ENCODE assay signal across 11 cellular contexts in the genomic region with DNA sequence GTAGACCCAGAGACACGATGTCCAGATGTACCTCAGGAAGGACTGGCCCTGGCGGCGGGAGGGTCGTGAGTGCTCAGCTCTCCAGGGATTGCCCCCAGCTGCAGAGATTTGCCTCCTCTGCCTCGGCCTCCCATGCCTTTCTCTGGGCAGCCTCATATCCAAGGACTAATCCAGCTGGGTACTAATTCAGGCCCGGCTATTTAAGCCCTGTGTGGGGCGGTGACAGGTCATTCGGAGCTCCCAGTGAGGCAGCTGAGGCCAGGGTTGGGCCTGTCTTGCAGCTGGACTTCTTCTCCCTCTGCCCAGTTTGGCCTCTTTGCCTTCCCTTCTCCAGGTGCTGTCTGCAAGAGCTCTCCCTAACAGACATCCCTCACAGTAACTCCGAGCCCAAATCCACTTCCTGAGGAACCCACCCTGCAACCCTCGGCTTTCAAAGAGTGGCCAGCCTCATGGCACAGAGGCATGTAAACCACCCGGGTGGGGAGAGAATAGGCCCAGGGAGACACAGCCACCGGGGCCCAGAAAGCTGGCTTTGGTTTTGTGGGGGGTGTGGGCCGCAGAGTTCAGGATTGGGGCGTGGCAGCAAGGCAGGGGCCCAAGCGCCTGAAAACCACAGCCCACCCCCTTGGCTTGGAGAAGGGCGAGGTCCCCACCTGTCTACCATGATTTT.
DNase-seq lines count a peak whose midpoint lies in the region; ATAC-seq and TF ChIP-seq lines count a peak whose summit lies in the region.
"Had no signal": no experiment of that assay in that cellular context is flagged by ENCODE, and none has a peak within 500 bp of the region (broad histone marks: within the 10 kb centered on the region; RNA-seq: fewer than 3 reads in every experiment).

No MANE protein-coding gene starts in this region.

- H3K27ac Mint-ChIP-seq in activated CD4-positive, alpha-beta T cell treated with anti-CD3 and anti-CD28 coated beads, Interleukin-2, amount 10 ng/mL, durations not matched to agents 24 days and 14 days = peak overlapping the region; percentile 90
- H3K27ac Mint-ChIP-seq in central memory CD8-positive, alpha-beta T cell (ENCODE audit: low read depth) = peak overlapping the region; percentile 68

- H3K36me3 ChIP-seq in PC-3 (ENCODE audit: low read depth, low read length) (no peaks in the 10 kb centered on the region), skeletal muscle satellite cell (ENCODE audit: insufficient read depth, low read length) (no peaks in the 10 kb centered on the region), left ventricle myocardium inferior (no peaks in the 10 kb centered on the region)
- H3K36me3 ChIP-seq: tibial nerve had no signal

- H3K27ac ChIP-seq in PC-3 (ENCODE audit: low read length) (peak overlapping the region; percentile 87), left ventricle myocardium inferior (replicated peaks) (no peak overlapping the region)

- H3K4me1 Mint-ChIP-seq in activated CD4-positive, alpha-beta T cell treated with anti-CD3 and anti-CD28 coated beads, Interleukin-2, amount 10 ng/mL, durations not matched to agents 24 days and 14 days = peaks cover 48% of the 10 kb centered on the region
- H3K4me1 Mint-ChIP-seq in central memory CD8-positive, alpha-beta T cell = peaks cover 33% of the 10 kb centered on the region

- H3K4me2 ChIP-seq in PC-3 (ENCODE audit: low read length) (peak overlapping the region; percentile 75), skeletal muscle satellite cell (ENCODE audit: low read length) (peak overlapping the region; percentile 20)

- H3K27me3 ChIP-seq in PC-3 (ENCODE audit: low read length) (no peaks in the 10 kb centered on the region), skeletal muscle satellite cell (ENCODE audit: control insufficient read depth, insufficient read depth, low read length) (peaks cover 17% of the 10 kb centered on the region), left ventricle myocardium inferior (ENCODE audit: low read depth) (no peaks in the 10 kb centered on the region)
- H3K27me3 ChIP-seq: tibial nerve had no signal

- peaks cover 17% of the 10 kb centered on the region for H3K36me3 Mint-ChIP-seq in activated CD4-positive, alpha-beta T cell treated with anti-CD3 and anti-CD28 coated beads, Interleukin-2, amount 10 ng/mL, durations not matched to agents 24 days and 14 days (ENCODE audit: low read depth)
- H3K36me3 Mint-ChIP-seq in central memory CD8-positive, alpha-beta T cell (ENCODE audit: insufficient read depth) = no peaks in the 10 kb centered on the region

- no peak overlapping the region for H2AFZ ChIP-seq in PC-3 (ENCODE audit: low read length)

- H3K4me3 ChIP-seq in PC-3 (ENCODE audit: low read length) (no peak overlapping the region), skeletal muscle satellite cell (ENCODE audit: low read length) (no peak overlapping the region), left ventricle myocardium inferior (no peak overlapping the region)
- H3K4me3 ChIP-seq: tibial nerve had no signal

- H3K4me3 Mint-ChIP-seq in activated CD4-positive, alpha-beta T cell treated with anti-CD3 and anti-CD28 coated beads, Interleukin-2, amount 10 ng/mL, durations not matched to agents 24 days and 14 days = peak overlapping the region; percentile 66
- H3K4me3 Mint-ChIP-seq in central memory CD8-positive, alpha-beta T cell = peak overlapping the region; percentile 50

- peaks cover 3% of the 10 kb centered on the region for H3F3A ChIP-seq in PC-3 (ENCODE audit: low read length, unreplicated experiment)

- H3K9me3 ChIP-seq in PC-3 (ENCODE audit: low read length) = no peaks in the 10 kb centered on the region
- peaks cover 4% of the 10 kb centered on the region for H3K9me3 ChIP-seq in skeletal muscle satellite cell (replicated peaks; ENCODE audit: low read length)
- peaks cover 16% of the 10 kb centered on the region for H3K9me3 ChIP-seq in left ventricle myocardium inferior (replicated peaks)

- H3K9me3 Mint-ChIP-seq in activated CD4-positive, alpha-beta T cell treated with anti-CD3 and anti-CD28 coated beads, Interleukin-2, amount 10 ng/mL, durations not matched to agents 24 days and 14 days = peaks cover 10% of the 10 kb centered on the region
- H3K9me3 Mint-ChIP-seq in central memory CD8-positive, alpha-beta T cell = no peaks in the 10 kb centered on the region

- CTCF ChIA-PET in PC-3 (lab: Charles Lee) = no interaction called here

- H3K9ac ChIP-seq in PC-3 (ENCODE audit: low read length) = peak overlapping the region; percentile 24; the same call in 1 of the 2 replicates
- H3K9ac ChIP-seq in skeletal muscle satellite cell (ENCODE audit: low read depth, low read length) = no peak overlapping the region

- intact Hi-C loops in activated CD4-positive, alpha-beta T cell treated with anti-CD3 and anti-CD28 coated beads, Interleukin-2, amount 10 ng/mL, durations not matched to agents 24 days and 14 days (cut with micrococcal nuclease) = loop anchor here (5.0 kb wide), 1 partner anchor 93 kb away; a partner anchor contains a TSS
- intact Hi-C loops in PC-3 (cut with micrococcal nuclease) (loop anchor here (5.0 kb wide), 1 partner anchor 93 kb away; a partner anchor contains a TSS), left ventricle myocardium inferior (cut with micrococcal nuclease) (no loop called here)

- H3K9me2 ChIP-seq in PC-3 (replicated peaks; ENCODE audit: low read length) = no peaks in the 10 kb centered on the region

- DNase-seq in activated CD4-positive, alpha-beta T cell treated with anti-CD3 and anti-CD28 coated beads, Interleukin-2, amount 10 ng/mL, durations not matched to agents 24 days and 14 days = no peak
- no peak for DNase-seq in activated CD4-positive, alpha-beta T cell treated with anti-CD3 and anti-CD28 coated beads, Interleukin-2, amount 50 U/mL, for 48 hours
- DNase-seq in PC-3 (no peak), left ventricle myocardium inferior (no peak)
- DNase-seq in central memory CD8-positive, alpha-beta T cell (ENCODE audit: low spot score in 2 of 2) = no peak
- no peak for DNase-seq in stimulated activated CD4-positive, alpha-beta T cell treated with anti-CD3 and anti-CD28 coated beads, Interleukin-4, amount 100 ng/mL, for 1 hour
- DNase-seq: DMS 273 treated with DMSO at 0.1 percent for 48 hours, SW 1271 had no signal

- H3K4me1 ChIP-seq in PC-3 (ENCODE audit: insufficient read depth, low read length) (peaks cover 43% of the 10 kb centered on the region), skeletal muscle satellite cell (ENCODE audit: control insufficient read depth, insufficient read depth, low read length) (peaks cover 38% of the 10 kb centered on the region), left ventricle myocardium inferior (peaks cover 11% of the 10 kb centered on the region)

- no peaks in the 10 kb centered on the region for H4K20me1 ChIP-seq in PC-3 (ENCODE audit: low read length)

- TF ChIP-seq CTCF in PC-3 (conservative IDR thresholded peaks at IDR 0.05; ENCODE audit: low read depth, low read length) = no peak
- no peak for TF ChIP-seq CTCF in left ventricle myocardium inferior (IDR thresholded peaks at IDR 0.05; ENCODE audit: borderline replicate concordance)

- BruUV-seq in PC-3 (replicated peaks; lab: Mats Ljungman, UMichigan) = no TSS peak

- H3K79me2 ChIP-seq in PC-3 (ENCODE audit: low read length) = no peaks in the 10 kb centered on the region

- ATAC-seq in PC-3 (no peak), HG02852 (IDR thresholded peaks at IDR 0.05; ENCODE audit: unreplicated experiment) (no peak)
- no peak for ATAC-seq in central memory CD8-positive, alpha-beta T cell (replicated peaks; ENCODE audit: extremely low read depth, poor library complexity, severe bottlenecking)

- POLR2A ChIA-PET in PC-3 (lab: Charles Lee; ENCODE audit: unreplicated experiment) = no interaction called here

- peaks cover 4% of the 10 kb centered on the region for H3K27me3 Mint-ChIP-seq in activated CD4-positive, alpha-beta T cell treated with anti-CD3 and anti-CD28 coated beads, Interleukin-2, amount 10 ng/mL, durations not matched to agents 24 days and 14 days
- no peaks in the 10 kb centered on the region for H3K27me3 Mint-ChIP-seq in central memory CD8-positive, alpha-beta T cell
